ENCODE assay signal across 10 cellular contexts in the genomic region with DNA sequence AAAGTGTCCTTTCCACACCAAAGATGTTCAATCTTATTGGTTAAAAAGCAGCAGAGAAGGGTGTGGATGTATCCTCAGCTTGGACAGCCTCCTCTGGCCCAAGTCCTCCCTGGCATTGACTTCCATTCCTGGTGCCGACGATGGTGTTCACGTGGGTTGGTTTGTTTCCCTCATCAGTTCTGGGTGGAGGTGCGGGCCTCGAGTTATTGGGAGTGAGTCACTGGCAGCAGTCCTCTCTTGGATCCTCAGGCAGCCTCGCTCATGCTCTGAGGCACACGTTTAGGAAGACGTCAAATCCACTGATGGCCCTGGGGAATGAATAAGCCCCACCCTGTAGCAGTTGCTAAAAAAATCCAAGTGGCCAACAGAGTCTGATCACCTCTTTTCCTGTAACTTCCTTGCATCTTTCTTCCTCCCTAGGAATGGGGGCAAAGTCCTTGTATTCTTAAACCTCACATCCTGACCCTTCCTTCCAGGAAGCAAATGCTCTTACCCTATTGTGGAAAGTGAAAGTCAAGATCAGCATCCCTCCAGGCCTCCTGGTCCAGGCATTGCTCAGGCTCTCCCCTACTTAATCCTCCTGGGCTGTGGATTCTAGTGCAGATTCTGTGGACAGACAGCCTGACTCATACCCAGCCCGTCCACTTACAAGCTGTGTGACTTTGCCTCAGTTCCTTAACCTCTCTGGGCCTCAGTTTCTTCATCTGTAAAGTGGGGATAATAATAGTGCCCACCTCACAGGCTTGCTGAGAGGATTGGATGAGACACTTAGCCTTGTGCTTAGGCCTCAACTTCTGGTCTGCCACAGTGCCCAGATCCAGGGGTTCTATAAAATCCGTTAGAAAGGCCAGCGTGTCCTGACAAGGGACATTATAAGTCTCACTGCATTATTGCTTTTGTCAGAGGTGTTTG.
DNase-seq lines count a peak whose midpoint lies in the region; ATAC-seq, FAIRE-seq and TF ChIP-seq lines count a peak whose summit lies in the region.
"Had no signal": no experiment of that assay in that cellular context is flagged by ENCODE, and none has a peak within 500 bp of the region (broad histone marks: within the 10 kb centered on the region; RNA-seq: fewer than 3 reads in every experiment).

No MANE protein-coding gene starts in this region.

- no peak for TF ChIP-seq EP300 in suprapubic skin (IDR thresholded peaks at IDR 0.05)

- intact Hi-C loops in naive thymus-derived CD4-positive, alpha-beta T cell (cut with micrococcal nuclease) = no loop called here

- H3K27me3 Mint-ChIP-seq in naive thymus-derived CD4-positive, alpha-beta T cell = peaks cover 0 to 6% (median 0%) of the 10 kb centered on the region in 5 donors
- H3K27me3 Mint-ChIP-seq in activated T-cell treated with anti-CD3 and anti-CD28 coated beads, Interleukin-2, amount 50 U/mL, for 4 hours (ENCODE audit: low read depth) = peaks cover 10% of the 10 kb centered on the region

- DNase-seq in H54 (ENCODE audit: insufficient read length, low spot score) (peak; percentile 60), cardiac fibroblast (ENCODE audit: low read depth in 2 of 2) (peak; percentile 78), suprapubic skin (ENCODE audit: low spot score in 2 of 2) (peak; percentile 85 to 90), hippocampal formation (lab: John Stamatoyannopoulos, UW) (no peak)
- DNase-seq in naive thymus-derived CD4-positive, alpha-beta T cell = no peak
- no peak for DNase-seq in activated T-cell treated with anti-CD3 and anti-CD28 coated beads, Interleukin-2, amount 50 U/mL, for 4 hours
- DNase-seq: activated CD4-positive, alpha-beta T cell treated with anti-CD3 and anti-CD28 coated beads, Interleukin-2, amount 50 U/mL, for 48 hours; DMS53 had no signal

- no peaks in the 10 kb centered on the region for H3K36me3 Mint-ChIP-seq in naive thymus-derived CD4-positive, alpha-beta T cell
- H3K36me3 Mint-ChIP-seq in activated T-cell treated with anti-CD3 and anti-CD28 coated beads, Interleukin-2, amount 50 U/mL, for 4 hours (ENCODE audit: insufficient read depth) = no peaks in the 10 kb centered on the region

- CTCF ChIA-PET in naive thymus-derived CD4-positive, alpha-beta T cell (lab: Charles Lee) = interaction anchor here (0.7 kb wide), 1 partner anchor 491 kb away, joined by 3 read pairs; no protein-coding TSS in a partner anchor

- no peak overlapping the region for H3K27ac ChIP-seq in suprapubic skin
- H3K27ac ChIP-seq in naive thymus-derived CD4-positive, alpha-beta T cell (ENCODE audit: low read depth, low read length) = no peak overlapping the region

- H3K9me3 ChIP-seq in iPS-15b (ENCODE audit: control insufficient read depth, insufficient read depth, low read length) = no peaks in the 10 kb centered on the region
- no peaks in the 10 kb centered on the region for H3K9me3 ChIP-seq in suprapubic skin
- H3K9me3 ChIP-seq in naive thymus-derived CD4-positive, alpha-beta T cell (ENCODE audit: control insufficient read depth in 2 of 3, low read length in 3 of 3) = no peaks in the 10 kb centered on the region

- H3K4me1 Mint-ChIP-seq in naive thymus-derived CD4-positive, alpha-beta T cell = peaks cover 0 to 3% (median 0%) of the 10 kb centered on the region in 7 donors
- no peaks in the 10 kb centered on the region for H3K4me1 Mint-ChIP-seq in activated T-cell treated with anti-CD3 and anti-CD28 coated beads, Interleukin-2, amount 50 U/mL, for 4 hours (ENCODE audit: low read depth)

- WGBS in suprapubic skin = 35% methylated on average over 11 of the region's 11 CpGs

- H3K9me3 Mint-ChIP-seq in naive thymus-derived CD4-positive, alpha-beta T cell = no peaks in the 10 kb centered on the region
- H3K9me3 Mint-ChIP-seq in activated T-cell treated with anti-CD3 and anti-CD28 coated beads, Interleukin-2, amount 50 U/mL, for 4 hours = no peaks in the 10 kb centered on the region

- H3K36me3 ChIP-seq in iPS-15b (ENCODE audit: control insufficient read depth, insufficient read depth, low read length) (no peaks in the 10 kb centered on the region), suprapubic skin (no peaks in the 10 kb centered on the region)
- H3K36me3 ChIP-seq in naive thymus-derived CD4-positive, alpha-beta T cell (ENCODE audit: control insufficient read depth in 2 of 3, insufficient read depth in 3 of 3, low read length in 3 of 3) = no peaks in the 10 kb centered on the region

- H3K4me3 ChIP-seq in cardiac fibroblast (replicated peaks in 1 of 2; ENCODE audit: low read depth in 2 of 2, low read length in 2 of 2) (no peak overlapping the region), iPS-15b (ENCODE audit: low read depth, low read length) (peak overlapping the region; percentile 49), suprapubic skin (no peak overlapping the region)
- no peak overlapping the region for H3K4me3 ChIP-seq in naive thymus-derived CD4-positive, alpha-beta T cell (ENCODE audit: low read length)

- peak overlapping the region; percentile 90 for H3K9ac ChIP-seq in iPS-15b (ENCODE audit: low read depth, low read length)

- H3K27ac Mint-ChIP-seq in naive thymus-derived CD4-positive, alpha-beta T cell = no peak overlapping the region

- TF ChIP-seq CTCF in cardiac fibroblast (IDR thresholded peaks at IDR 0.05; ENCODE audit: low read depth, low read length) (no peak), suprapubic skin (IDR thresholded peaks at IDR 0.05) (no peak)

- H3K27me3 ChIP-seq in iPS-15b (ENCODE audit: control insufficient read depth, insufficient read depth, low read length) (no peaks in the 10 kb centered on the region), suprapubic skin (no peaks in the 10 kb centered on the region)
- H3K27me3 ChIP-seq in naive thymus-derived CD4-positive, alpha-beta T cell (ENCODE audit: control insufficient read depth in 2 of 2, insufficient read depth in 2 of 2, low read length in 2 of 2) = no peaks in the 10 kb centered on the region

- POLR2A ChIA-PET in naive thymus-derived CD4-positive, alpha-beta T cell (lab: Charles Lee) = no interaction called here

- H3K4me1 ChIP-seq in iPS-15b (ENCODE audit: control insufficient read depth, insufficient read depth, low read length) (peaks cover 24% of the 10 kb centered on the region), suprapubic skin (peaks cover 20% of the 10 kb centered on the region)
- H3K4me1 ChIP-seq in naive thymus-derived CD4-positive, alpha-beta T cell (ENCODE audit: control insufficient read depth in 2 of 2, insufficient read depth in 2 of 2, low read length in 2 of 2) = no peaks in the 10 kb centered on the region

- no peak for ATAC-seq in naive thymus-derived CD4-positive, alpha-beta T cell
- no peak for ATAC-seq in GM21825 (IDR thresholded peaks at IDR 0.05; ENCODE audit: unreplicated experiment)
- ATAC-seq in activated T-cell treated with anti-CD3 and anti-CD28 coated beads, Interleukin-2, amount 50 U/mL, for 4 hours = no peak

- no peak for FAIRE-seq in H54 (lab: Jason Lieb, UNC)

- H3K4me3 Mint-ChIP-seq in naive thymus-derived CD4-positive, alpha-beta T cell = no peak overlapping the region
- no peak overlapping the region for H3K4me3 Mint-ChIP-seq in activated T-cell treated with anti-CD3 and anti-CD28 coated beads, Interleukin-2, amount 50 U/mL, for 4 hours

- no peak for TF ChIP-seq POLR2A in H54 (IDR thresholded peaks at IDR 0.05; ENCODE audit: low read depth, low read length)
- TF ChIP-seq POLR2A in suprapubic skin (IDR thresholded peaks at IDR 0.05) = no peak

Comparison
In these comparisons a context has a peak if more than half of its experiments do, and no peak if none do; other contexts are left out.
1. DNase-seq: peak in H54 (single experiment), cardiac fibroblast (2 of 2) and suprapubic skin (2 of 2); none in hippocampal formation (0 of 2), naive thymus-derived CD4-positive, alpha-beta T cell (0 of 9) and activated T-cell treated with anti-CD3 and anti-CD28 coated beads, Interleukin-2, amount 50 U/mL, for 4 hours (single experiment).